ENCODE assay signal across 10 cellular contexts in the genomic region with DNA sequence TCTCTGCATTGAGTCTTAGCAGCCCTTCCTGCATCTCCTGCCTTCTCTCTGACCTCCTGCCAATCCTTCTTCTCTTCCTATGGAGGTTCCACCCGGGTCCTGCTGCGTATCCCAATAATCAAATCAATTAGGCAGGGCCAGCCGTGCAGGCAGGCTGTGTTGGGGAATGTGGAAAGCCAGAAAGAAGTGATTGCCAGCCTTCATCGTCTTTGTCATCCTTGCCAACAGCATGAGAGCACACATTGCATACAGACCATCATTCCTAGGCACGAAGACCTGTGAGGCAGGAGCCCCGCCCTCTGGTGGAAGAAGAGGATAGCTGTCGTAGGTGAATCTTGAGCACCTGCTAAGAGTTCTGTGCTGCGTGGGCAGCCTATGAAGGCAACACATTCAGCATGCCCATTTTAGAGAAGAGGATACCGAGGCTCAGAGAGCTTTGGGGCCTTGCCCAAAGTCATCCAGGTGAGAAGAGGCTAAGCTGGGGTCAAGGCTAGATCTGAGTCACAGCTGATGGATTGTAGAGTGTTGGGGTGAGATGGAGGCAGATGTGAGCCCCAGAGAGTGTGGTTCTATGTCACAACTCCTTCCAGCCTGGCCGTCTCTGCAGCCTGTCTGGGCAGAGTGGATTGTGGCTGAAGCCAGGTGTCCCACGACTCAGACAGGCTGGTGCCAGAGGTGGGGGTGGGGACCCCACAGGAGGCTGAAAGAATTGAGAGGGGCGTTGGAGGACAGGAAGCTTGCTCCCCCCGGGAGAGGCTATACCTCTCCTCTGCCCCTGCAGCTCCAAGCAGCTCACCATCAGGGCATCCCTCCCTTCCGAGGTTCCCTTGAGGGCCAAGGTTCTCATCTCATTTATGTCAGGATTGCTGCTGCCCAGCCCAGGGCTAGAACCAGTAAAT. TPM values are rescaled to one million over a fixed set of nuclear protein-coding genes. Genes with fewer than 3 reads are reported as not detected.
DNase-seq lines count a peak whose midpoint lies in the region; ATAC-seq and TF ChIP-seq lines count a peak whose summit lies in the region.
"Had no signal": no experiment of that assay in that cellular context is flagged by ENCODE, and none has a peak within 500 bp of the region (broad histone marks: within the 10 kb centered on the region; RNA-seq: fewer than 3 reads in every experiment).

No MANE protein-coding gene starts in this region.

- no peak for TF ChIP-seq POLR2A in right lobe of liver (IDR thresholded peaks at IDR 0.05)

- TF ChIP-seq CTCF in GM12864 (IDR thresholded peaks at IDR 0.05; ENCODE audit: low read depth, low read length, missing control alignments) (peak; percentile 67), VCaP (conservative IDR thresholded peaks at IDR 0.05) (peak; percentile 54), right lobe of liver (IDR thresholded peaks at IDR 0.05) (peak in 1 of 4 donors; percentile 26), RWPE1 (conservative IDR thresholded peaks at IDR 0.05; ENCODE audit: low read depth) (no peak)

- no peaks in the 10 kb centered on the region for H3K9me3 ChIP-seq in right lobe of liver
- H3K9me3 ChIP-seq: body of pancreas, testis had no signal

- H3K4me3 ChIP-seq in GM12864 (ENCODE audit: low read depth, low read length) (no peak overlapping the region), right lobe of liver (no peak overlapping the region)
- H3K4me3 ChIP-seq: body of pancreas, testis had no signal

- no peaks in the 10 kb centered on the region for H3K27me3 ChIP-seq in right lobe of liver
- H3K27me3 ChIP-seq: body of pancreas, testis had no signal

- no peak overlapping the region; the same call in 1 of the 2 replicates for H3K27ac ChIP-seq in VCaP
- H3K27ac ChIP-seq in right lobe of liver = no peak overlapping the region
- no peak overlapping the region for H3K27ac ChIP-seq in RWPE1
- H3K27ac ChIP-seq: body of pancreas, testis had no signal

- H3K4me1 ChIP-seq in right lobe of liver = peaks cover 0 to 4% (median 0%) of the 10 kb centered on the region in 4 donors
- H3K4me1 ChIP-seq: body of pancreas, testis had no signal

- POLR2A ChIA-PET in RWPE1 (lab: Yijun Ruan, JAX; ENCODE audit: low non-redundant PET) = no interaction called here

- CTCF ChIA-PET in RWPE1 (lab: Yijun Ruan, JAX) = interaction anchor here (0.6 to 1.0 kb wide), 7 partner anchors 11 to 1476 kb away, joined by 3 to 4 read pairs (median 3); no protein-coding TSS in a partner anchor

- DNase-seq in GM12864 (ENCODE audit: low read depth) (no peak), right lobe of liver (no peak), SKM-1 treated with dmso at 0.1 percent for 144 hours (lab: John Stamatoyannopoulos, UW; ENCODE audit: unreplicated experiment) (no peak), dermis blood vessel endothelial cell (no peak), RWPE1 (ENCODE audit: low spot score) (no peak)
- DNase-seq: body of pancreas, kidney, testis had no signal

- H3K36me3 ChIP-seq in right lobe of liver = no peaks in the 10 kb centered on the region

- 77% methylated on average over 6 of the region's 14 CpGs for WGBS in right lobe of liver (ENCODE audit: insufficient coverage, low coverage, low lambda C conversion rate, missing lambda C conversion rate)

- peak; percentile 66 for ATAC-seq in GM21529 (IDR thresholded peaks at IDR 0.05; ENCODE audit: unreplicated experiment)
- peak in 3 of 4 donors; percentile 20 to 32 (median 28) for ATAC-seq in right lobe of liver
- ATAC-seq: body of pancreas had no signal

- intact Hi-C loops in right lobe of liver (cut with DNase I) = no loop called here

RNA-seq across cellular contexts. Expression of a gene that starts 12.7 kb away (rescaled TPM):
- 1 to 10 TPM; 1.7 to 6.9 (median 3.3) TPM for total RNA-seq in right lobe of liver
- 2.8 and 3.7 TPM in 2 replicates for total RNA-seq in dermis blood vessel endothelial cell
